20 cellular contexts compared by ENCODE assay signal in genomic region chr6:134342972-134343371, GRCh38. TPM values are rescaled to one million over a fixed set of nuclear protein-coding genes. Genes with fewer than 3 reads are reported as not detected.
DNase-seq lines count a peak whose midpoint lies in the region; ATAC-seq and TF ChIP-seq lines count a peak whose summit lies in the region.
"Had no signal": no experiment of that assay in that cellular context is flagged by ENCODE, and none has a peak within 500 bp of the region (broad histone marks: within the 10 kb centered on the region; RNA-seq: fewer than 3 reads in every experiment).

No MANE protein-coding gene starts in this region.

- H3K4me2 ChIP-seq in GM23338 = no peak overlapping the region
- H3K4me2 ChIP-seq: PC-9 had no signal

- H3K27me3 Mint-ChIP-seq in GM23338 (ENCODE audit: insufficient read depth, low read depth, poor library complexity) (peaks cover 2% of the 10 kb centered on the region), endothelial cell (ENCODE audit: unreplicated experiment) (peaks cover 3% of the 10 kb centered on the region)
- no peaks in the 10 kb centered on the region for H3K27me3 Mint-ChIP-seq in activated T-helper 1 cell treated with anti-CD3 and anti-CD28 coated beads, Interleukin-12 subunit alpha, Interleukin-12 subunit beta, Interleukin-2, Interleukin-4 antibody, amounts not matched to agents 30 ng/mL and 10 ng/mL and 1 ng/mL, durations not matched to agents 14 hours and 24 hours and 36 hours (ENCODE audit: insufficient read depth)
- H3K27me3 Mint-ChIP-seq: B cell had no signal

- no peaks in the 10 kb centered on the region for H3K79me2 ChIP-seq in GM23338 (replicated peaks; ENCODE audit: insufficient read depth)

- WGBS in body of pancreas, 2 donors = 79 to 80% methylated on average over 6 of the region's 6 CpGs
- 57 to 74% methylated on average over 6 of the region's 6 CpGs for WGBS in heart right ventricle, 2 donors

- H3K36me3 ChIP-seq in GM23338 (ENCODE audit: insufficient read depth) (no peaks in the 10 kb centered on the region), body of pancreas (replicated peaks in 1 of 2; ENCODE audit: insufficient read depth in 1 of 2, low read depth in 2 of 2) (no peaks in the 10 kb centered on the region), heart right ventricle (no peaks in the 10 kb centered on the region), gastrocnemius medialis (no peaks in the 10 kb centered on the region)
- H3K36me3 ChIP-seq: MG63 had no signal

- peak overlapping the region; percentile 10; the same call in 1 of the 2 replicates for H2AFZ ChIP-seq in GM23338
- H2AFZ ChIP-seq: PC-9 had no signal

- intact Hi-C loops in body of pancreas (cut with DNase I) = no loop called here
- intact Hi-C loops in heart right ventricle (cut with DNase I) = loop anchor here in 5 of 10 donors (1.0 to 10.0 kb wide), 9 partner anchors 72 to 379 kb away; no protein-coding TSS in a partner anchor
- intact Hi-C loops in gastrocnemius medialis (cut with DNase I; ENCODE audit: low total_unique reads) = loop anchor here (10.0 kb wide), 2 partner anchors 292 to 482 kb away; no protein-coding TSS in a partner anchor
- intact Hi-C loops in activated T-helper 1 cell treated with anti-CD3 and anti-CD28 coated beads, Interleukin-12 subunit alpha, Interleukin-12 subunit beta, Interleukin-2, Interleukin-4 antibody, amounts not matched to agents 30 ng/mL and 10 ng/mL and 1 ng/mL, durations not matched to agents 14 hours and 24 hours and 36 hours (cut with micrococcal nuclease) = no loop called here

- H3K4me1 Mint-ChIP-seq in GM23338 (no peaks in the 10 kb centered on the region; the same call in 2 of the 3 replicates), endothelial cell (ENCODE audit: unreplicated experiment) (peaks cover 17% of the 10 kb centered on the region)
- H3K4me1 Mint-ChIP-seq in activated T-helper 1 cell treated with anti-CD3 and anti-CD28 coated beads, Interleukin-12 subunit alpha, Interleukin-12 subunit beta, Interleukin-2, Interleukin-4 antibody, amounts not matched to agents 30 ng/mL and 10 ng/mL and 1 ng/mL, durations not matched to agents 14 hours and 24 hours and 36 hours (ENCODE audit: low read depth) = peaks cover 14% of the 10 kb centered on the region

- H3F3A ChIP-seq in GM23338 (replicated peaks; ENCODE audit: low read depth) = no peaks in the 10 kb centered on the region

- ATAC-seq in GM23338 (no peak), body of pancreas (peak; percentile 24), heart right ventricle (peak; percentile 47 to 85 (median 79)), gastrocnemius medialis (peak in 1 of 2 donors; percentile 9)

- H3K27me3 ChIP-seq in GM23338 (ENCODE audit: insufficient read depth) (no peaks in the 10 kb centered on the region), body of pancreas (no peaks in the 10 kb centered on the region), heart right ventricle (no peaks in the 10 kb centered on the region), gastrocnemius medialis (no peaks in the 10 kb centered on the region)
- H3K27me3 ChIP-seq: MG63 had no signal

- no peaks in the 10 kb centered on the region for H4K20me1 ChIP-seq in GM23338 (replicated peaks; ENCODE audit: insufficient read depth)

- no peaks in the 10 kb centered on the region for H3K9me3 Mint-ChIP-seq in GM23338
- H3K9me3 Mint-ChIP-seq in activated T-helper 1 cell treated with anti-CD3 and anti-CD28 coated beads, Interleukin-12 subunit alpha, Interleukin-12 subunit beta, Interleukin-2, Interleukin-4 antibody, amounts not matched to agents 30 ng/mL and 10 ng/mL and 1 ng/mL, durations not matched to agents 14 hours and 24 hours and 36 hours = no peaks in the 10 kb centered on the region
- no peaks in the 10 kb centered on the region for H3K9me3 Mint-ChIP-seq in endothelial cell (ENCODE audit: unreplicated experiment)
- H3K9me3 Mint-ChIP-seq: CD14-positive monocyte, H9, HFFc6 had no signal

- H3K9me3 ChIP-seq in body of pancreas (no peaks in the 10 kb centered on the region), heart right ventricle (no peaks in the 10 kb centered on the region), gastrocnemius medialis (no peaks in the 10 kb centered on the region)
- H3K9me3 ChIP-seq: MG63 had no signal

- TF ChIP-seq CTCF in GM23338 (conservative IDR thresholded peaks at IDR 0.05; ENCODE audit: low read depth in 2 of 2) (no peak), body of pancreas (IDR thresholded peaks at IDR 0.05) (no peak), heart right ventricle (IDR thresholded peaks at IDR 0.05) (no peak), gastrocnemius medialis (IDR thresholded peaks at IDR 0.05 in 4 of 5, conservative IDR thresholded peaks at IDR 0.05 in 1 of 5) (no peak), endothelial cell (IDR thresholded peaks at IDR 0.05; ENCODE audit: unreplicated experiment) (no peak)

- H3K27ac ChIP-seq in GM23338 (ENCODE audit: low read depth) (no peak overlapping the region), body of pancreas (peak overlapping the region in 1 of 4 donors; percentile 41), heart right ventricle (peak overlapping the region; percentile 21 to 94 (median 84)), gastrocnemius medialis (peak overlapping the region; percentile 25 to 63 (median 47))
- H3K27ac ChIP-seq: PC-9, RWPE1 had no signal

- H3K4me3 ChIP-seq in GM23338 (no peak overlapping the region), body of pancreas (no peak overlapping the region), heart right ventricle (peak overlapping the region in 2 of 10 donors; percentile 13 to 18), gastrocnemius medialis (no peak overlapping the region)
- H3K4me3 ChIP-seq: MG63, PC-9 had no signal

- no peaks in the 10 kb centered on the region for H3K4me1 ChIP-seq in GM23338 (ENCODE audit: insufficient read depth)
- H3K4me1 ChIP-seq in body of pancreas = no peaks in the 10 kb centered on the region
- H3K4me1 ChIP-seq in heart right ventricle = peaks cover 0 to 52% (median 26%) of the 10 kb centered on the region in 9 donors
- peaks cover 15 to 24% of the 10 kb centered on the region in 2 donors for H3K4me1 ChIP-seq in gastrocnemius medialis

- DNase-seq in GM23338 (ENCODE audit: low spot score) (no peak), body of pancreas (no peak), heart right ventricle (peak in 1 of 2 donors; percentile 67), gastrocnemius medialis (no peak), endothelial cell (ENCODE audit: low spot score) (no peak)
- no peak for DNase-seq in activated T-helper 1 cell treated with anti-CD3 and anti-CD28 coated beads, Interleukin-12 subunit alpha, Interleukin-12 subunit beta, Interleukin-2, Interleukin-4 antibody, amounts not matched to agents 30 ng/mL and 10 ng/mL and 1 ng/mL, durations not matched to agents 14 hours and 24 hours and 36 hours (ENCODE audit: low spot score)
- no peak for DNase-seq in activated effector memory CD4-positive, alpha-beta T cell treated with anti-CD3 and anti-CD28 coated beads, Interleukin-2, amount 50 U/mL, for 16 hours
- DNase-seq: GDM1, H9, HFFc6, MG63, NCI-H1417, NCI-H187, NCI-H2107, NCI-H510A treated with DMSO at 0.1 percent for 48 hours, NCI-H748 treated with DMSO at 0.1 percent for 48 hours, PC-9 had no signal

- in situ Hi-C loops in gastrocnemius medialis (cut with MboI; ENCODE audit: low sequenced_read_pairs in 4 of 4) = no loop called here

- no peaks in the 10 kb centered on the region for H3K36me3 Mint-ChIP-seq in GM23338 (ENCODE audit: low read depth)
- H3K36me3 Mint-ChIP-seq in activated T-helper 1 cell treated with anti-CD3 and anti-CD28 coated beads, Interleukin-12 subunit alpha, Interleukin-12 subunit beta, Interleukin-2, Interleukin-4 antibody, amounts not matched to agents 30 ng/mL and 10 ng/mL and 1 ng/mL, durations not matched to agents 14 hours and 24 hours and 36 hours (ENCODE audit: low read depth) = peaks cover 5% of the 10 kb centered on the region
- H3K36me3 Mint-ChIP-seq in endothelial cell (ENCODE audit: low read depth, unreplicated experiment) = no peaks in the 10 kb centered on the region
- H3K36me3 Mint-ChIP-seq: CD14-positive monocyte had no signal

- H3K27ac Mint-ChIP-seq in GM23338 = no peak overlapping the region
- H3K27ac Mint-ChIP-seq in activated T-helper 1 cell treated with anti-CD3 and anti-CD28 coated beads, Interleukin-12 subunit alpha, Interleukin-12 subunit beta, Interleukin-2, Interleukin-4 antibody, amounts not matched to agents 30 ng/mL and 10 ng/mL and 1 ng/mL, durations not matched to agents 14 hours and 24 hours and 36 hours = no peak overlapping the region
- no peak overlapping the region for H3K27ac Mint-ChIP-seq in endothelial cell (ENCODE audit: unreplicated experiment)
- H3K27ac Mint-ChIP-seq: B cell, H9, HFFc6 had no signal

- H3K4me3 Mint-ChIP-seq in GM23338 (no peak overlapping the region), endothelial cell (ENCODE audit: unreplicated experiment) (no peak overlapping the region)
- H3K4me3 Mint-ChIP-seq in activated T-helper 1 cell treated with anti-CD3 and anti-CD28 coated beads, Interleukin-12 subunit alpha, Interleukin-12 subunit beta, Interleukin-2, Interleukin-4 antibody, amounts not matched to agents 30 ng/mL and 10 ng/mL and 1 ng/mL, durations not matched to agents 14 hours and 24 hours and 36 hours = no peak overlapping the region
- H3K4me3 Mint-ChIP-seq: B cell, CD14-positive monocyte, H9, HFFc6 had no signal

- TF ChIP-seq POLR2A in body of pancreas (IDR thresholded peaks at IDR 0.05) = peak in 2 of 3 donors; percentile 22 to 29
- TF ChIP-seq POLR2A in gastrocnemius medialis (IDR thresholded peaks at IDR 0.05) = no peak

- no peaks in the 10 kb centered on the region for H3K9me2 ChIP-seq in GM23338 (ENCODE audit: insufficient read depth)

TF ChIP-seq in GM23338, 12 proteins besides CTCF, POLR2A, EP300 and RAD21 (continues in another document):
- TF ChIP-seq POLR2AphosphoS5 (IDR thresholded peaks at IDR 0.05; ENCODE audit: low read depth) (no peak), ZNF331 (CRISPR knock-in tag; IDR thresholded peaks at IDR 0.05; ENCODE audit: low read depth) (no peak), EZH2 (IDR thresholded peaks at IDR 0.05; ENCODE audit: low read depth, unreplicated experiment) (no peak), STAT1 (IDR thresholded peaks at IDR 0.05; ENCODE audit: unreplicated experiment) (no peak), NANOG (IDR thresholded peaks at IDR 0.05; ENCODE audit: borderline replicate concordance) (no peak), EZH2phosphoT487 (IDR thresholded peaks at IDR 0.05; ENCODE audit: unreplicated experiment) (no peak)

RNA-seq across cellular contexts. Expression of gene SGK1, which starts 25.1 kb away (rescaled TPM):
- total RNA-seq in GM23338 (2014; rRNA removed; shearing (Covaris generic)) = 34.2 and 37.2 TPM in 2 replicates
- polyA plus RNA-seq in GM23338 (2016; fragmentation: Nextera tagmentation; extraction: Ambion mirVana) = 15.0 and 16.3 TPM in 2 replicates
- 100 to 1,000 TPM in 1 of 2 donors, 10 to 100 TPM in 1; 51.1 to 238 TPM for total RNA-seq in body of pancreas
- total RNA-seq in heart right ventricle = 100 to 1,000 TPM in 1 of 10 donors, 10 to 100 TPM in 9; 22.5 to 140 (median 39.6) TPM
- 10 to 100 TPM; 42.8 to 48.4 TPM for polyA plus RNA-seq in heart right ventricle
- total RNA-seq in gastrocnemius medialis = 100 to 1,000 TPM in 1 of 4 donors, 10 to 100 TPM in 3; 43.7 to 100 (median 56.2) TPM
- 48.7 and 50.2 TPM in 2 replicates for total RNA-seq in activated T-helper 1 cell treated with anti-CD3 and anti-CD28 coated beads, Interleukin-12 subunit alpha, Interleukin-12 subunit beta, Interleukin-2, Interleukin-4 antibody, amounts not matched to agents 30 ng/mL and 10 ng/mL and 1 ng/mL, durations not matched to agents 14 hours and 24 hours and 36 hours
- 7.2 TPM for total RNA-seq in endothelial cell (ENCODE audit: unreplicated experiment)

Comparison
In these comparisons a context has a peak if more than half of its experiments do, and no peak if none do; other contexts are left out.
1. POLR2A ChIP-seq: peak in body of pancreas (2 of 3); none in gastrocnemius medialis (0 of 2).